Comparison of ENCODE assay signal across 29 cellular contexts in the genomic region with DNA sequence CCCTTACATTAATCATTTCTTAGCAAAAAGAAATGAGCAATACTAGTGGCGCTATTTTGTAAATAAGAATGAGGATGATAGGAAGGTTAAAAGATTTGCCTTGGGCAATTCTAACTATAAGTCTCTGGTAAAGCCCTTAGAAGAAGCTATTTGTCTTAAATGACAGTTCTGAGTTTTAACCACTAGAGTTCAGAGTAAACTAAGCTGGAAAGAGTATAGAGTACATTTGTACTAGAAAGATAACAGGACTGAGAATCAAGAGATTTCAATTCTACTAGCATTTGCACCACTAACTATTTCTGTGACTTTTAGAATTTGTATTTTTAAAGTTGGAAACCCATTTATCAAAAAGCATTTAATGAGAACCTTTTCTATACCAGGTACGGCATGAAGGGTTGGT.
DNase-seq lines count a peak whose midpoint lies in the region; ATAC-seq and TF ChIP-seq lines count a peak whose summit lies in the region.
"Had no signal": no experiment of that assay in that cellular context is flagged by ENCODE, and none has a peak within 500 bp of the region (broad histone marks: within the 10 kb centered on the region; RNA-seq: fewer than 3 reads in every experiment).

No MANE protein-coding gene starts in this region.

- H3K36me3 ChIP-seq in psoas muscle (ENCODE audit: insufficient read depth in 1 of 2, low read depth in 1 of 2) = no peaks in the 10 kb centered on the region
- H3K36me3 ChIP-seq: adrenal gland, BLaER1, brain microvascular endothelial cell, lower lobe of right lung, thoracic aorta, WERI-Rb-1 had no signal

- H3K9me3 Mint-ChIP-seq in brain = no peaks in the 10 kb centered on the region
- no peaks in the 10 kb centered on the region for H3K9me3 Mint-ChIP-seq in progenitor cell of endocrine pancreas (ENCODE audit: low read depth)
- peaks cover 3 to 5% of the 10 kb centered on the region in 2 donors for H3K9me3 Mint-ChIP-seq in stimulated activated naive CD8-positive, alpha-beta T cell treated with anti-CD3 and anti-CD28 coated beads, Interleukin-15, amount 100 ng/mL, for 72 hours
- H3K9me3 Mint-ChIP-seq: activated CD4-positive, alpha-beta T cell treated with anti-CD3 and anti-CD28 coated beads, Interleukin-2, amount 10 ng/mL, durations not matched to agents 24 days and 14 days; nephron had no signal

- peaks cover 39% of the 10 kb centered on the region for H3K4me1 Mint-ChIP-seq in brain
- H3K4me1 Mint-ChIP-seq in progenitor cell of endocrine pancreas (ENCODE audit: low read depth) = peaks cover 25% of the 10 kb centered on the region
- H3K4me1 Mint-ChIP-seq in stimulated activated naive CD8-positive, alpha-beta T cell treated with anti-CD3 and anti-CD28 coated beads, Interleukin-15, amount 100 ng/mL, for 72 hours = no peaks in the 10 kb centered on the region
- H3K4me1 Mint-ChIP-seq: activated CD4-positive, alpha-beta T cell treated with anti-CD3 and anti-CD28 coated beads, Interleukin-2, amount 10 ng/mL, durations not matched to agents 24 days and 14 days had no signal

- H3K27ac Mint-ChIP-seq in brain = peak overlapping the region in 1 of 5 experiments; percentile 26
- no peak overlapping the region for H3K27ac Mint-ChIP-seq in progenitor cell of endocrine pancreas
- no peak overlapping the region for H3K27ac Mint-ChIP-seq in stimulated activated naive CD8-positive, alpha-beta T cell treated with anti-CD3 and anti-CD28 coated beads, Interleukin-15, amount 100 ng/mL, for 72 hours
- H3K27ac Mint-ChIP-seq: activated CD4-positive, alpha-beta T cell treated with anti-CD3 and anti-CD28 coated beads, Interleukin-2, amount 10 ng/mL, durations not matched to agents 24 days and 14 days; nephron had no signal

- H3K36me3 Mint-ChIP-seq in brain (no peaks in the 10 kb centered on the region), progenitor cell of endocrine pancreas (ENCODE audit: insufficient read depth) (no peaks in the 10 kb centered on the region)

- no peak overlapping the region for H3K4me3 Mint-ChIP-seq in brain
- H3K4me3 Mint-ChIP-seq in progenitor cell of endocrine pancreas (ENCODE audit: low read depth) = no peak overlapping the region
- no peak overlapping the region for H3K4me3 Mint-ChIP-seq in stimulated activated naive CD8-positive, alpha-beta T cell treated with anti-CD3 and anti-CD28 coated beads, Interleukin-15, amount 100 ng/mL, for 72 hours
- H3K4me3 Mint-ChIP-seq: activated CD4-positive, alpha-beta T cell treated with anti-CD3 and anti-CD28 coated beads, Interleukin-2, amount 10 ng/mL, durations not matched to agents 24 days and 14 days; activated T-cell treated with anti-CD3 and anti-CD28 coated beads, Interleukin-2, amount 50 U/mL, for 4 hours; nephron had no signal

- DNase-seq in SIG-M5 treated with dmso at 0.1 percent for 504 hours (lab: John Stamatoyannopoulos, UW; ENCODE audit: unreplicated experiment) = peak; percentile 15
- DNase-seq in SIG-M5 (lab: John Stamatoyannopoulos, UW) = no peak
- DNase-seq in NCI-H82 treated with DMSO at 0.1 percent for 48 hours (lab: John Stamatoyannopoulos, UW; ENCODE audit: unreplicated experiment) = peak; percentile 27
- no peak for DNase-seq in progenitor cell of endocrine pancreas (ENCODE audit: low spot score, unreplicated experiment)
- no peak for DNase-seq in psoas muscle
- DNase-seq in stimulated activated naive CD8-positive, alpha-beta T cell treated with anti-CD3 and anti-CD28 coated beads, Interleukin-15, amount 100 ng/mL, for 72 hours = no peak
- no peak for DNase-seq in globus pallidus (ENCODE audit: low spot score)
- DNase-seq: activated CD4-positive, alpha-beta T cell treated with anti-CD3 and anti-CD28 coated beads, Interleukin-2, amount 10 ng/mL, durations not matched to agents 24 days and 14 days; activated naive CD4-positive, alpha-beta T cell; activated T-cell treated with anti-CD3 and anti-CD28 coated beads, Interleukin-2, amount 50 U/mL, for 4 hours; adrenal gland; brain microvascular endothelial cell; Caco-2; H7; IMR-90; lower lobe of right lung; mucosa of descending colon; NCI-H1436; NCI-H2227 treated with DMSO at 0.1 percent for 48 hours; NCI-H774; stimulated activated CD4-positive, alpha-beta T cell treated with anti-CD3 and anti-CD28 coated beads, Interleukin-4, amount 100 ng/mL, for 4 hours; stimulated activated naive CD4-positive, alpha-beta T cell; WERI-Rb-1 had no signal

- no peaks in the 10 kb centered on the region for H3K9me3 ChIP-seq in psoas muscle
- H3K9me3 ChIP-seq: adrenal gland, BLaER1, Caco-2, lower lobe of right lung, mucosa of descending colon, thoracic aorta had no signal

- H3K27me3 ChIP-seq in psoas muscle (ENCODE audit: insufficient read depth in 3 of 3, low read length in 2 of 3) = no peaks in the 10 kb centered on the region
- H3K27me3 ChIP-seq: adrenal gland, BLaER1, brain microvascular endothelial cell had no signal

- H3K27ac ChIP-seq in psoas muscle = no peak overlapping the region
- H3K27ac ChIP-seq: adrenal gland, BLaER1, brain microvascular endothelial cell, lower lobe of right lung, parathyroid adenoma, thoracic aorta, WERI-Rb-1 had no signal

- 78 to 84% (median 80%) methylated on average over 2 of the region's 2 CpGs for WGBS in psoas muscle, 3 donors

- intact Hi-C loops in psoas muscle (cut with DNase I) = no loop called here

- ATAC-seq in psoas muscle = no peak
- no peak for ATAC-seq in stimulated activated naive CD8-positive, alpha-beta T cell treated with anti-CD3 and anti-CD28 coated beads, Interleukin-15, amount 100 ng/mL, for 72 hours
- ATAC-seq: activated T-cell treated with anti-CD3 and anti-CD28 coated beads, Interleukin-2, amount 50 U/mL, for 4 hours; lower lobe of right lung; mucosa of descending colon; sciatic nerve had no signal

- TF ChIP-seq CTCF in brain (conservative IDR thresholded peaks at IDR 0.05) (peak; percentile 24 to 42), progenitor cell of endocrine pancreas (IDR thresholded peaks at IDR 0.05; ENCODE audit: unreplicated experiment) (peak; percentile 10), psoas muscle (IDR thresholded peaks at IDR 0.05) (no peak)

- H3K4me1 ChIP-seq in psoas muscle = no peaks in the 10 kb centered on the region
- H3K4me1 ChIP-seq: adrenal gland, Caco-2, lower lobe of right lung, parathyroid adenoma had no signal

- H3K4me3 ChIP-seq in psoas muscle = no peak overlapping the region
- H3K4me3 ChIP-seq: adrenal gland, BLaER1, lower lobe of right lung, mucosa of descending colon, thoracic aorta had no signal

- peaks cover 6% of the 10 kb centered on the region for H3K27me3 Mint-ChIP-seq in brain
- H3K27me3 Mint-ChIP-seq in progenitor cell of endocrine pancreas = peaks cover 7% of the 10 kb centered on the region
- H3K27me3 Mint-ChIP-seq in stimulated activated naive CD8-positive, alpha-beta T cell treated with anti-CD3 and anti-CD28 coated beads, Interleukin-15, amount 100 ng/mL, for 72 hours = no peaks in the 10 kb centered on the region
- H3K27me3 Mint-ChIP-seq: activated CD4-positive, alpha-beta T cell treated with anti-CD3 and anti-CD28 coated beads, Interleukin-2, amount 10 ng/mL, durations not matched to agents 24 days and 14 days had no signal

Comparison
In these comparisons a context has a peak if more than half of its experiments do, and no peak if none do; other contexts are left out.
1. DNase-seq: peak in SIG-M5 treated with dmso at 0.1 percent for 504 hours (single experiment) and NCI-H82 treated with DMSO at 0.1 percent for 48 hours (single experiment); none in SIG-M5 (single experiment), progenitor cell of endocrine pancreas (single experiment), psoas muscle (0 of 2), stimulated activated naive CD8-positive, alpha-beta T cell treated with anti-CD3 and anti-CD28 coated beads, Interleukin-15, amount 100 ng/mL, for 72 hours (0 of 2) and globus pallidus (single experiment).